Comparison of ENCODE assay signal across 8 cellular contexts in the genomic region with DNA sequence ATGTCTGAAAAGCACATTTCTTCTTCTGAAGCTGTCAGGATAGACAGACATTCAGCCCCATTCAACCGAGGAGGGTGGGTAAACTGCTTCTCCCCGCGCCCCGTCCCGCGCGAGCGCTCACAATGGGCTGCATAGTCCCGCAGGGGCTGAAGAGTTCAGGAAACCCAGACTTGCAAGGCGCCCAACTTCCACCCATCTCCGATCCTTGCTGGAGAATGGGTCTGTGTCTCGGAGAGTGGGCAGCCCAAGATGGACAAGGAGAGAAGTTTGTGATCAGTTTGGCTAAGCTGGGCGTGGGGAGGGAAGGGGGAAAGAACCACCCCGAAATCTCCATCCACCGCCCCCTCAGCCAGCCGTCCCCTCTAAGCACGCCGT. TPM values are rescaled to one million over a fixed set of nuclear protein-coding genes. Genes with fewer than 3 reads are reported as not detected.
DNase-seq lines count a peak whose midpoint lies in the region; ATAC-seq and TF ChIP-seq lines count a peak whose summit lies in the region.

No MANE protein-coding gene starts in this region.

- TF ChIP-seq POLR2A in NB4 (IDR thresholded peaks at IDR 0.05; ENCODE audit: extremely low read depth, insufficient read length) (no peak), breast epithelium (IDR thresholded peaks at IDR 0.05) (no peak)

- H3K4me3 ChIP-seq in NB4 (ENCODE audit: low read depth, low read length) (peak overlapping the region; percentile 27), breast epithelium (peak overlapping the region; percentile 77 to 95 (median 92))

- peaks cover 36% of the 10 kb centered on the region for H3K27me3 Mint-ChIP-seq in activated CD4-positive, alpha-beta T cell treated with anti-CD3 and anti-CD28 coated beads for 36 hours

- intact Hi-C loops in activated CD4-positive, alpha-beta T cell treated with anti-CD3 and anti-CD28 coated beads for 36 hours (cut with DNase I, micrococcal nuclease): no loop called here
- intact Hi-C loops in breast epithelium (cut with DNase I; ENCODE audit: low total_unique reads): no loop called here

- H3K4me1 Mint-ChIP-seq in activated CD4-positive, alpha-beta T cell treated with anti-CD3 and anti-CD28 coated beads for 36 hours: peaks cover 14% of the 10 kb centered on the region

- no peaks in the 10 kb centered on the region for H3K36me3 ChIP-seq in breast epithelium

- no peaks in the 10 kb centered on the region for H3K27me3 ChIP-seq in breast epithelium

- no peaks in the 10 kb centered on the region for H3K36me3 Mint-ChIP-seq in activated CD4-positive, alpha-beta T cell treated with anti-CD3 and anti-CD28 coated beads for 36 hours (ENCODE audit: low read depth)

- peak; percentile 22 for DNase-seq in activated CD4-positive, alpha-beta T cell treated with anti-CD3 and anti-CD28 coated beads for 36 hours
- DNase-seq in activated CD4-positive, alpha-beta T cell treated with anti-CD3 and anti-CD28 coated beads, Interleukin-2, amount 50 U/mL, for 4 hours: no peak
- DNase-seq in NB4 (ENCODE audit: low read depth) (no peak), breast epithelium (ENCODE audit: low spot score in 2 of 2) (peak in 1 of 2 donors; percentile 52), islet precursor cell (peak; percentile 63), NCI-H2029 treated with DMSO at 0.1 percent for 48 hours (lab: John Stamatoyannopoulos, UW) (no peak), NCI-H774 (lab: John Stamatoyannopoulos, UW) (no peak)
- peak; percentile 25 for DNase-seq in stimulated activated CD8-positive, alpha-beta memory T cell treated with anti-CD3 and anti-CD28 coated beads, Interleukin-4, amount 100 ng/mL, for 48 hours

- H3K9me3 ChIP-seq in breast epithelium: no peaks in the 10 kb centered on the region

- no peaks in the 10 kb centered on the region for H3K9me3 Mint-ChIP-seq in activated CD4-positive, alpha-beta T cell treated with anti-CD3 and anti-CD28 coated beads for 36 hours (ENCODE audit: low read depth)

- CTCF ChIA-PET in activated CD4-positive, alpha-beta T cell treated with anti-CD3 and anti-CD28 coated beads for 36 hours (lab: Charles Lee): interaction anchor here (1.2 kb wide), 1 partner anchor 22 kb away, joined by 5 read pairs; no protein-coding TSS in a partner anchor

- H3K27ac ChIP-seq in breast epithelium: peak overlapping the region; percentile 97 to 99

- TF ChIP-seq CTCF in NB4 (IDR thresholded peaks at IDR 0.05; ENCODE audit: low read depth, low read length) (no peak), breast epithelium (IDR thresholded peaks at IDR 0.05) (no peak)

- POLR2A ChIA-PET in activated CD4-positive, alpha-beta T cell treated with anti-CD3 and anti-CD28 coated beads for 36 hours (lab: Charles Lee): no interaction called here

- H3K4me3 Mint-ChIP-seq in activated CD4-positive, alpha-beta T cell treated with anti-CD3 and anti-CD28 coated beads for 36 hours: peak overlapping the region; percentile 89

- no peak overlapping the region for H3K27ac Mint-ChIP-seq in activated CD4-positive, alpha-beta T cell treated with anti-CD3 and anti-CD28 coated beads for 36 hours

- ATAC-seq in activated CD4-positive, alpha-beta T cell treated with anti-CD3 and anti-CD28 coated beads for 36 hours: no peak

- H3K4me1 ChIP-seq in breast epithelium: no peaks in the 10 kb centered on the region

RNA-seq across cellular contexts. Expression of gene AASS, which starts 0.7 kb away (rescaled TPM):
- total RNA-seq in activated CD4-positive, alpha-beta T cell treated with anti-CD3 and anti-CD28 coated beads for 36 hours: 1 to 10 TPM; 2.1 TPM
- 10 to 100 TPM; 50.1 to 81.4 (median 60.6) TPM for total RNA-seq in breast epithelium

Comparison
In these comparisons a context has a peak if more than half of its experiments do, and no peak if none do; other contexts are left out.
1. DNase-seq: peak in activated CD4-positive, alpha-beta T cell treated with anti-CD3 and anti-CD28 coated beads for 36 hours (single experiment), islet precursor cell (single experiment) and stimulated activated CD8-positive, alpha-beta memory T cell treated with anti-CD3 and anti-CD28 coated beads, Interleukin-4, amount 100 ng/mL, for 48 hours (single experiment); none in activated CD4-positive, alpha-beta T cell treated with anti-CD3 and anti-CD28 coated beads, Interleukin-2, amount 50 U/mL, for 4 hours (0 of 2), NB4 (single experiment), NCI-H2029 treated with DMSO at 0.1 percent for 48 hours (single experiment) and NCI-H774 (single experiment).
2. RNA of gene AASS, which starts 0.7 kb away (total RNA-seq): 50.1 to 81.4 TPM in breast epithelium; 2.1 TPM in activated CD4-positive, alpha-beta T cell treated with anti-CD3 and anti-CD28 coated beads for 36 hours; every median in the first group is over 10 times any median in the second.